ENCODE assay signal across 1 cellular context in the genomic region with DNA sequence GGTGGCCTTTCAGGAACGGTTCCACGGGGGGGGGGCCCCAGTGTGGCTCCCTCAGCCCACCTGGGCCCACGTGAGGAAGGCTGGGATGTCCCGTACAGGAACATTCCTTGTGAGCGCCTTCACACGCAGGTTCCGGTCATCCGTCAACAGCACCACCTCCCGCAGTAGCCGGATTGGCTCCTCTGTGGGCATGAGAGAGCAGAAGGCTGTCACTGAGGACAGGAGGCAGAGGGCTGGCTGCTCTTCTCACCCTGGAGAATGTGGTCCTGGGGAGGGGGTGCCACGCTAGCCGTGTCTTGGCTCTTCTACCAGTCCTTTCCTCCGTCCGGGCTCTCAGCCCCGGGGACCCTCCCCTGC.
TF ChIP-seq lines count a peak whose summit lies in the region.

No MANE protein-coding gene starts in this region.

TF ChIP-seq in IMR-90, 13 proteins besides CTCF, POLR2A, EP300 and RAD21:
- TF ChIP-seq, protein P1, sequence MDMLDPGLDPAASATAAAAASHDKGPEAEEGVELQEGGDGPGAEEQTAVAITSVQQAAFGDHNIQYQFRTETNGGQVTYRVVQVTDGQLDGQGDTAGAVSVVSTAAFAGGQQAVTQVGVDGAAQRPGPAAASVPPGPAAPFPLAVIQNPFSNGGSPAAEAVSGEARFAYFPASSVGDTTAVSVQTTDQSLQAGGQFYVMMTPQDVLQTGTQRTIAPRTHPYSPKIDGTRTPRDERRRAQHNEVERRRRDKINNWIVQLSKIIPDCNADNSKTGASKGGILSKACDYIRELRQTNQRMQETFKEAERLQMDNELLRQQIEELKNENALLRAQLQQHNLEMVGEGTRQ (IDR thresholded peaks at IDR 0.05; ENCODE audit: low read depth, low read length), result no peak
- no peak for TF ChIP-seq NFE2L2 (IDR thresholded peaks at IDR 0.05; ENCODE audit: low read depth, low read length)
- no peak for TF ChIP-seq SMC3 (IDR thresholded peaks at IDR 0.05; ENCODE audit: low read depth, low read length)
- no peak for TF ChIP-seq MAZ (IDR thresholded peaks at IDR 0.05; ENCODE audit: borderline replicate concordance, low read depth, low read length)
- no peak for TF ChIP-seq BHLHE40 (IDR thresholded peaks at IDR 0.05; ENCODE audit: low read depth, low read length)
- TF ChIP-seq CHD1 (IDR thresholded peaks at IDR 0.05; ENCODE audit: low read depth, low read length), result no peak
- no peak for TF ChIP-seq CEBPB (IDR thresholded peaks at IDR 0.05; ENCODE audit: low read depth, low read length)
- TF ChIP-seq, protein P2, sequence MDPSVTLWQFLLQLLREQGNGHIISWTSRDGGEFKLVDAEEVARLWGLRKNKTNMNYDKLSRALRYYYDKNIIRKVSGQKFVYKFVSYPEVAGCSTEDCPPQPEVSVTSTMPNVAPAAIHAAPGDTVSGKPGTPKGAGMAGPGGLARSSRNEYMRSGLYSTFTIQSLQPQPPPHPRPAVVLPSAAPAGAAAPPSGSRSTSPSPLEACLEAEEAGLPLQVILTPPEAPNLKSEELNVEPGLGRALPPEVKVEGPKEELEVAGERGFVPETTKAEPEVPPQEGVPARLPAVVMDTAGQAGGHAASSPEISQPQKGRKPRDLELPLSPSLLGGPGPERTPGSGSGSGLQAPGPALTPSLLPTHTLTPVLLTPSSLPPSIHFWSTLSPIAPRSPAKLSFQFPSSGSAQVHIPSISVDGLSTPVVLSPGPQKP (IDR thresholded peaks at IDR 0.05; ENCODE audit: borderline replicate concordance, low read depth, low read length), result no peak
- no peak for TF ChIP-seq RCOR1 (IDR thresholded peaks at IDR 0.05; ENCODE audit: insufficient replicate concordance, low read length)
- TF ChIP-seq MAFK (IDR thresholded peaks at IDR 0.05; ENCODE audit: low read depth, low read length), result no peak
- TF ChIP-seq FOS (IDR thresholded peaks at IDR 0.05; ENCODE audit: low read depth, low read length), result no peak
- no peak for TF ChIP-seq MXI1 (IDR thresholded peaks at IDR 0.05; ENCODE audit: borderline replicate concordance, low read depth, low read length)
